Comparison of ENCODE assay signal across 2 cellular contexts in the genomic region with DNA sequence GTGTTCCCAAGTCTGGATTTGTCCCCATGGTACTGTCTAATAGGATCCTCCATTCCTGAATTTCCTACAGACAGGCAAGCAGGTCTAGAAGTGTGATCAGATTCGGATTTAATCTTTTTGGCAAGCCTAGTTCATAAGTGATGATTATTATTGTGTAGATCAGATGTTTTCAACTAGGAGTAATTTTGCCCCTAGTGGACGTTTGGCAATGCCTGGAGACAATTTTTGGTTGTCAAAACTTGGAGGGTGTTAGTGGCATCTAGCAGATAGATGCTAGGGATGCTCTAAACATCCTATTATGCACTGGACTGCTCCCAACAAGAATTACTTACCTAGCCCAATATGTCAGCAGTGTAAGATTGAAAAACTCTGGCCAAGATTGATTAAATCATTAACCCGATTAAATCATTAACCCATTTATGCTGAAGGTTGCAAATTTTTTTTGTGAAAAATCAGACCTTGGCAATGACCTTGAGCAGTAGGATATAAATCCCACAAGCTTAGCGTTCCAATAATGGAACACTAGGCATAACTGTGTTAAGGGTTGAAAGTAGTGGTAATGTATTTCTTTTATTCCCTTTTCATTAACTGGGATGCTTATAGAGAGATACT.
TF ChIP-seq lines count a peak whose summit lies in the region.

No MANE protein-coding gene starts in this region.

TF ChIP-seq in A549, 52 proteins besides CTCF, POLR2A, EP300 and RAD21:
- TF ChIP-seq MAFK (IDR thresholded peaks at IDR 0.05; ENCODE audit: partially characterized antibody) (peak; percentile 70), HOXB5 (CRISPR knock-in tag; IDR thresholded peaks at IDR 0.05) (no peak)
- TF ChIP-seq, protein P1, sequence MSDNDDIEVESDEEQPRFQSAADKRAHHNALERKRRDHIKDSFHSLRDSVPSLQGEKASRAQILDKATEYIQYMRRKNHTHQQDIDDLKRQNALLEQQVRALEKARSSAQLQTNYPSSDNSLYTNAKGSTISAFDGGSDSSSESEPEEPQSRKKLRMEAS (IDR thresholded peaks at IDR 0.05), result no peak

TF ChIP-seq in WTC11, 78 proteins besides CTCF, POLR2A, EP300 and RAD21:
- TF ChIP-seq GRHL2 (CRISPR knock-in tag; IDR thresholded peaks at IDR 0.05; ENCODE audit: insufficient replicate concordance, severe bottlenecking), result no peak
- TF ChIP-seq, protein P2, sequence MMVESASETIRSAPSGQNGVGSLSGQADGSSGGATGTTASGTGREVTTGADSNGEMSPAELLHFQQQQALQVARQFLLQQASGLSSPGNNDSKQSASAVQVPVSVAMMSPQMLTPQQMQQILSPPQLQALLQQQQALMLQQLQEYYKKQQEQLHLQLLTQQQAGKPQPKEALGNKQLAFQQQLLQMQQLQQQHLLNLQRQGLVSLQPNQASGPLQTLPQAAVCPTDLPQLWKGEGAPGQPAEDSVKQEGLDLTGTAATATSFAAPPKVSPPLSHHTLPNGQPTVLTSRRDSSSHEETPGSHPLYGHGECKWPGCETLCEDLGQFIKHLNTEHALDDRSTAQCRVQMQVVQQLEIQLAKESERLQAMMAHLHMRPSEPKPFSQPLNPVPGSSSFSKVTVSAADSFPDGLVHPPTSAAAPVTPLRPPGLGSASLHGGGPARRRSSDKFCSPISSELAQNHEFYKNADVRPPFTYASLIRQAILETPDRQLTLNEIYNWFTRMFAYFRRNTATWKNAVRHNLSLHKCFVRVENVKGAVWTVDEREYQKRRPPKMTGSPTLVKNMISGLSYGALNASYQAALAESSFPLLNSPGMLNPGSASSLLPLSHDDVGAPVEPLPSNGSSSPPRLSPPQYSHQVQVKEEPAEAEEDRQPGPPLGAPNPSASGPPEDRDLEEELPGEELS (CRISPR knock-in tag; IDR thresholded peaks at IDR 0.05), result no peak
- TF ChIP-seq, protein P3, sequence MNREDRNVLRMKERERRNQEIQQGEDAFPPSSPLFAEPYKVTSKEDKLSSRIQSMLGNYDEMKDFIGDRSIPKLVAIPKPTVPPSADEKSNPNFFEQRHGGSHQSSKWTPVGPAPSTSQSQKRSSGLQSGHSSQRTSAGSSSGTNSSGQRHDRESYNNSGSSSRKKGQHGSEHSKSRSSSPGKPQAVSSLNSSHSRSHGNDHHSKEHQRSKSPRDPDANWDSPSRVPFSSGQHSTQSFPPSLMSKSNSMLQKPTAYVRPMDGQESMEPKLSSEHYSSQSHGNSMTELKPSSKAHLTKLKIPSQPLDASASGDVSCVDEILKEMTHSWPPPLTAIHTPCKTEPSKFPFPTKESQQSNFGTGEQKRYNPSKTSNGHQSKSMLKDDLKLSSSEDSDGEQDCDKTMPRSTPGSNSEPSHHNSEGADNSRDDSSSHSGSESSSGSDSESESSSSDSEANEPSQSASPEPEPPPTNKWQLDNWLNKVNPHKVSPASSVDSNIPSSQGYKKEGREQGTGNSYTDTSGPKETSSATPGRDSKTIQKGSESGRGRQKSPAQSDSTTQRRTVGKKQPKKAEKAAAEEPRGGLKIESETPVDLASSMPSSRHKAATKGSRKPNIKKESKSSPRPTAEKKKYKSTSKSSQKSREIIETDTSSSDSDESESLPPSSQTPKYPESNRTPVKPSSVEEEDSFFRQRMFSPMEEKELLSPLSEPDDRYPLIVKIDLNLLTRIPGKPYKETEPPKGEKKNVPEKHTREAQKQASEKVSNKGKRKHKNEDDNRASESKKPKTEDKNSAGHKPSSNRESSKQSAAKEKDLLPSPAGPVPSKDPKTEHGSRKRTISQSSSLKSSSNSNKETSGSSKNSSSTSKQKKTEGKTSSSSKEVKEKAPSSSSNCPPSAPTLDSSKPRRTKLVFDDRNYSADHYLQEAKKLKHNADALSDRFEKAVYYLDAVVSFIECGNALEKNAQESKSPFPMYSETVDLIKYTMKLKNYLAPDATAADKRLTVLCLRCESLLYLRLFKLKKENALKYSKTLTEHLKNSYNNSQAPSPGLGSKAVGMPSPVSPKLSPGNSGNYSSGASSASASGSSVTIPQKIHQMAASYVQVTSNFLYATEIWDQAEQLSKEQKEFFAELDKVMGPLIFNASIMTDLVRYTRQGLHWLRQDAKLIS (CRISPR knock-in tag; IDR thresholded peaks at IDR 0.05; ENCODE audit: borderline replicate concordance), result no peak
- no peak for TF ChIP-seq ELF4 (CRISPR knock-in tag; IDR thresholded peaks at IDR 0.05; ENCODE audit: low read depth)
- no peak for TF ChIP-seq SMAD4 (CRISPR knock-in tag; IDR thresholded peaks at IDR 0.05)
- no peak for TF ChIP-seq ZNF423 (CRISPR knock-in tag; IDR thresholded peaks at IDR 0.05)
- TF ChIP-seq RELA (CRISPR knock-in tag; IDR thresholded peaks at IDR 0.05; ENCODE audit: borderline replicate concordance), result no peak
- TF ChIP-seq HMGA2 (CRISPR knock-in tag; IDR thresholded peaks at IDR 0.05), result no peak
- TF ChIP-seq, protein P4, sequence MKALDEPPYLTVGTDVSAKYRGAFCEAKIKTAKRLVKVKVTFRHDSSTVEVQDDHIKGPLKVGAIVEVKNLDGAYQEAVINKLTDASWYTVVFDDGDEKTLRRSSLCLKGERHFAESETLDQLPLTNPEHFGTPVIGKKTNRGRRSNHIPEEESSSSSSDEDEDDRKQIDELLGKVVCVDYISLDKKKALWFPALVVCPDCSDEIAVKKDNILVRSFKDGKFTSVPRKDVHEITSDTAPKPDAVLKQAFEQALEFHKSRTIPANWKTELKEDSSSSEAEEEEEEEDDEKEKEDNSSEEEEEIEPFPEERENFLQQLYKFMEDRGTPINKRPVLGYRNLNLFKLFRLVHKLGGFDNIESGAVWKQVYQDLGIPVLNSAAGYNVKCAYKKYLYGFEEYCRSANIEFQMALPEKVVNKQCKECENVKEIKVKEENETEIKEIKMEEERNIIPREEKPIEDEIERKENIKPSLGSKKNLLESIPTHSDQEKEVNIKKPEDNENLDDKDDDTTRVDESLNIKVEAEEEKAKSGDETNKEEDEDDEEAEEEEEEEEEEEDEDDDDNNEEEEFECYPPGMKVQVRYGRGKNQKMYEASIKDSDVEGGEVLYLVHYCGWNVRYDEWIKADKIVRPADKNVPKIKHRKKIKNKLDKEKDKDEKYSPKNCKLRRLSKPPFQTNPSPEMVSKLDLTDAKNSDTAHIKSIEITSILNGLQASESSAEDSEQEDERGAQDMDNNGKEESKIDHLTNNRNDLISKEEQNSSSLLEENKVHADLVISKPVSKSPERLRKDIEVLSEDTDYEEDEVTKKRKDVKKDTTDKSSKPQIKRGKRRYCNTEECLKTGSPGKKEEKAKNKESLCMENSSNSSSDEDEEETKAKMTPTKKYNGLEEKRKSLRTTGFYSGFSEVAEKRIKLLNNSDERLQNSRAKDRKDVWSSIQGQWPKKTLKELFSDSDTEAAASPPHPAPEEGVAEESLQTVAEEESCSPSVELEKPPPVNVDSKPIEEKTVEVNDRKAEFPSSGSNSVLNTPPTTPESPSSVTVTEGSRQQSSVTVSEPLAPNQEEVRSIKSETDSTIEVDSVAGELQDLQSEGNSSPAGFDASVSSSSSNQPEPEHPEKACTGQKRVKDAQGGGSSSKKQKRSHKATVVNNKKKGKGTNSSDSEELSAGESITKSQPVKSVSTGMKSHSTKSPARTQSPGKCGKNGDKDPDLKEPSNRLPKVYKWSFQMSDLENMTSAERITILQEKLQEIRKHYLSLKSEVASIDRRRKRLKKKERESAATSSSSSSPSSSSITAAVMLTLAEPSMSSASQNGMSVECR (CRISPR knock-in tag; IDR thresholded peaks at IDR 0.05; ENCODE audit: borderline replicate concordance), result no peak
- TF ChIP-seq, protein P5, sequence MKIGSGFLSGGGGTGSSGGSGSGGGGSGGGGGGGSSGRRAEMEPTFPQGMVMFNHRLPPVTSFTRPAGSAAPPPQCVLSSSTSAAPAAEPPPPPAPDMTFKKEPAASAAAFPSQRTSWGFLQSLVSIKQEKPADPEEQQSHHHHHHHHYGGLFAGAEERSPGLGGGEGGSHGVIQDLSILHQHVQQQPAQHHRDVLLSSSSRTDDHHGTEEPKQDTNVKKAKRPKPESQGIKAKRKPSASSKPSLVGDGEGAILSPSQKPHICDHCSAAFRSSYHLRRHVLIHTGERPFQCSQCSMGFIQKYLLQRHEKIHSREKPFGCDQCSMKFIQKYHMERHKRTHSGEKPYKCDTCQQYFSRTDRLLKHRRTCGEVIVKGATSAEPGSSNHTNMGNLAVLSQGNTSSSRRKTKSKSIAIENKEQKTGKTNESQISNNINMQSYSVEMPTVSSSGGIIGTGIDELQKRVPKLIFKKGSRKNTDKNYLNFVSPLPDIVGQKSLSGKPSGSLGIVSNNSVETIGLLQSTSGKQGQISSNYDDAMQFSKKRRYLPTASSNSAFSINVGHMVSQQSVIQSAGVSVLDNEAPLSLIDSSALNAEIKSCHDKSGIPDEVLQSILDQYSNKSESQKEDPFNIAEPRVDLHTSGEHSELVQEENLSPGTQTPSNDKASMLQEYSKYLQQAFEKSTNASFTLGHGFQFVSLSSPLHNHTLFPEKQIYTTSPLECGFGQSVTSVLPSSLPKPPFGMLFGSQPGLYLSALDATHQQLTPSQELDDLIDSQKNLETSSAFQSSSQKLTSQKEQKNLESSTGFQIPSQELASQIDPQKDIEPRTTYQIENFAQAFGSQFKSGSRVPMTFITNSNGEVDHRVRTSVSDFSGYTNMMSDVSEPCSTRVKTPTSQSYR (CRISPR knock-in tag; IDR thresholded peaks at IDR 0.05), result no peak
- no peak for TF ChIP-seq CREB1 (CRISPR knock-in tag; IDR thresholded peaks at IDR 0.05)
- TF ChIP-seq NR1H2 (CRISPR knock-in tag; IDR thresholded peaks at IDR 0.05), result no peak
- TF ChIP-seq TCF7 (CRISPR knock-in tag; IDR thresholded peaks at IDR 0.05; ENCODE audit: low read depth), result no peak
- TF ChIP-seq GTF2I (CRISPR knock-in tag; conservative IDR thresholded peaks at IDR 0.05), result no peak
- TF ChIP-seq, protein P6, sequence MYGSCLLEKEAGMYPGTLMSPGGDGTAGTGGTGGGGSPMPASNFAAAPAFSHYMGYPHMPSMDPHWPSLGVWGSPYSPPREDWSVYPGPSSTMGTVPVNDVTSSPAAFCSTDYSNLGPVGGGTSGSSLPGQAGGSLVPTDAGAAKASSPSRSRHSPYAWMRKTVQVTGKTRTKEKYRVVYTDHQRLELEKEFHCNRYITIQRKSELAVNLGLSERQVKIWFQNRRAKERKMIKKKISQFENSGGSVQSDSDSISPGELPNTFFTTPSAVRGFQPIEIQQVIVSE (CRISPR knock-in tag; IDR thresholded peaks at IDR 0.05; ENCODE audit: borderline replicate concordance), result no peak
- TF ChIP-seq MYBL2 (CRISPR knock-in tag; IDR thresholded peaks at IDR 0.05), result no peak
